In the genomic region with DNA sequence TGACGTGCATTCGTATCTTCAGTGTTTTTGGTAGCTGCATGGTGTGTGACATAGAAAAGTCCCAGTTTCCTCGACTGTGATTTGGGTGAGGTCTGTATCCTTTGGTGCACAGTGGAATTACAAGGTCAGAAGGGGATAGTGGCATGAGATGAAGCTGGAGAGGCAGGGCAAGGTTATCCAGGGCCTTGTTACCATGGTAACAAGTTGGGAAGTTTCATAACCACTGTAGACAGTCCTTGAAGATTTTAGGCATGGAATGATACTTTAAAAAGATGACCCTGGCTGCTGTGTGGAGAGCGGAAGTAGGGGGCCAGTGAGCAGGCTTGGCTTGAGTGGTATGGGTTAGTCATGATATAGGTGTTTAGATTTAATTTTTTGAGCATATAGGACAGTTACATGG, we compare ENCODE assay signal across 14 cellular contexts. TPM values are rescaled to one million over a fixed set of nuclear protein-coding genes. Genes with fewer than 3 reads are reported as not detected.
DNase-seq lines count a peak whose midpoint lies in the region; ATAC-seq and TF ChIP-seq lines count a peak whose summit lies in the region.
"Had no signal": no experiment of that assay in that cellular context is flagged by ENCODE, and none has a peak within 500 bp of the region (broad histone marks: within the 10 kb centered on the region; RNA-seq: fewer than 3 reads in every experiment).

No MANE protein-coding gene starts in this region.

- no TSS peak for BruUV-seq in PC-3 (replicated peaks; lab: Mats Ljungman, UMichigan)

- peaks cover 27% of the 10 kb centered on the region; the same call in 1 of the 2 replicates for H4K20me1 ChIP-seq in PC-3 (ENCODE audit: low read length)

- H3K4me3 ChIP-seq in ovary (no peak overlapping the region), PC-3 (ENCODE audit: low read length) (no peak overlapping the region)
- H3K4me3 ChIP-seq: uterus had no signal

- no peaks in the 10 kb centered on the region for H3F3A ChIP-seq in PC-3 (ENCODE audit: low read length, unreplicated experiment)

- H3K4me1 ChIP-seq in ovary (ENCODE audit: insufficient read depth) = peaks cover 28% of the 10 kb centered on the region
- peaks cover 5% of the 10 kb centered on the region for H3K4me1 ChIP-seq in PC-3 (ENCODE audit: insufficient read depth, low read length)

- POLR2A ChIA-PET in activated CD4-positive, alpha-beta memory T cell treated with anti-CD3 and anti-CD28 coated beads, Interleukin-2, amount 10 ng/mL, durations not matched to agents 7 days and 5 days (lab: Charles Lee) = interaction anchor here (4.1 kb wide), 1 partner anchor 11 kb away, joined by 33 read pairs; the partner anchor contains the start of gene EHMT1
- POLR2A ChIA-PET in activated CD4-positive, alpha-beta memory T cell treated with anti-CD3 and anti-CD28 coated beads for 36 hours (lab: Charles Lee) = no interaction called here
- POLR2A ChIA-PET in activated B cell treated with CpG ODN at 0.5 μM for 24 hours (lab: Charles Lee) = interaction anchor here (4.2 kb wide), 1 partner anchor 11 kb away, joined by 30 read pairs; the partner anchor contains the start of gene EHMT1
- POLR2A ChIA-PET in PC-3 (lab: Charles Lee; ENCODE audit: unreplicated experiment) = no interaction called here

- no peak for TF ChIP-seq CTCF in activated B cell treated with CpG ODN at 0.5 μM for 24 hours (IDR thresholded peaks at IDR 0.05)
- no peak for TF ChIP-seq CTCF in ovary (IDR thresholded peaks at IDR 0.05)
- no peak for TF ChIP-seq CTCF in PC-3 (conservative IDR thresholded peaks at IDR 0.05; ENCODE audit: low read depth, low read length)

- TF ChIP-seq POLR2A in ovary (IDR thresholded peaks at IDR 0.05) = no peak

- H3K36me3 ChIP-seq in ovary = no peaks in the 10 kb centered on the region
- no peaks in the 10 kb centered on the region for H3K36me3 ChIP-seq in PC-3 (ENCODE audit: low read depth, low read length)
- H3K36me3 ChIP-seq: uterus had no signal

- ATAC-seq in activated B cell treated with CpG ODN at 0.5 μM for 24 hours (ENCODE audit: low read depth) = no peak
- ATAC-seq in stimulated activated effector memory CD8-positive, alpha-beta T cell treated with anti-CD3 and anti-CD28 coated beads, Interleukin-12 subunit alpha, Interleukin-12 subunit beta, amount 100 ng/mL, for 72 hours = no peak
- no peak for ATAC-seq in PC-3

- intact Hi-C loops in activated CD4-positive, alpha-beta memory T cell treated with anti-CD3 and anti-CD28 coated beads for 36 hours (cut with micrococcal nuclease) = no loop called here
- intact Hi-C loops in activated B cell treated with CpG ODN at 0.5 μM for 24 hours (cut with micrococcal nuclease) = no loop called here
- intact Hi-C loops in ovary (cut with DNase I) = no loop called here
- intact Hi-C loops in PC-3 (cut with micrococcal nuclease) = no loop called here

- peaks cover 51% of the 10 kb centered on the region for H3K4me1 Mint-ChIP-seq in activated CD4-positive, alpha-beta memory T cell treated with anti-CD3 and anti-CD28 coated beads, Interleukin-2, amount 10 ng/mL, durations not matched to agents 7 days and 5 days
- H3K4me1 Mint-ChIP-seq in activated CD4-positive, alpha-beta memory T cell treated with anti-CD3 and anti-CD28 coated beads for 36 hours (ENCODE audit: low read depth) = peaks cover 55% of the 10 kb centered on the region
- peaks cover 59% of the 10 kb centered on the region for H3K4me1 Mint-ChIP-seq in activated B cell treated with CpG ODN at 0.5 μM for 24 hours
- peaks cover 62% of the 10 kb centered on the region for H3K4me1 Mint-ChIP-seq in stimulated activated effector memory CD8-positive, alpha-beta T cell treated with anti-CD3 and anti-CD28 coated beads, Interleukin-12 subunit alpha, Interleukin-12 subunit beta, amount 100 ng/mL, for 72 hours

- H3K36me3 Mint-ChIP-seq in activated CD4-positive, alpha-beta memory T cell treated with anti-CD3 and anti-CD28 coated beads, Interleukin-2, amount 10 ng/mL, durations not matched to agents 7 days and 5 days (ENCODE audit: low read depth) = peaks cover 10% of the 10 kb centered on the region
- H3K36me3 Mint-ChIP-seq in activated CD4-positive, alpha-beta memory T cell treated with anti-CD3 and anti-CD28 coated beads for 36 hours = peaks cover 4% of the 10 kb centered on the region
- H3K36me3 Mint-ChIP-seq in activated B cell treated with CpG ODN at 0.5 μM for 24 hours (ENCODE audit: low read depth) = peaks cover 11% of the 10 kb centered on the region
- peaks cover 24% of the 10 kb centered on the region for H3K36me3 Mint-ChIP-seq in stimulated activated effector memory CD8-positive, alpha-beta T cell treated with anti-CD3 and anti-CD28 coated beads, Interleukin-12 subunit alpha, Interleukin-12 subunit beta, amount 100 ng/mL, for 72 hours

- H3K79me2 ChIP-seq in PC-3 (ENCODE audit: low read length) = peaks cover 97% of the 10 kb centered on the region

- H3K9me3 ChIP-seq in ovary (no peaks in the 10 kb centered on the region), PC-3 (ENCODE audit: low read length) (no peaks in the 10 kb centered on the region)
- H3K9me3 ChIP-seq: uterus had no signal

- no peak for DNase-seq in activated CD4-positive, alpha-beta memory T cell treated with anti-CD3 and anti-CD28 coated beads, Interleukin-2, amount 10 ng/mL, durations not matched to agents 7 days and 5 days
- no peak for DNase-seq in activated CD4-positive, alpha-beta memory T cell treated with anti-CD3 and anti-CD28 coated beads for 36 hours
- DNase-seq in activated B cell treated with CpG ODN at 0.5 μM for 24 hours (no peak), fibroblast of peridontal ligament (ENCODE audit: extremely low read depth) (peak; percentile 36), ovary (no peak), PC-3 (no peak), T1000 (lab: John Stamatoyannopoulos, UW) (no peak)
- DNase-seq in stimulated activated effector memory CD8-positive, alpha-beta T cell treated with anti-CD3 and anti-CD28 coated beads, Interleukin-12 subunit alpha, Interleukin-12 subunit beta, amount 100 ng/mL, for 72 hours (ENCODE audit: low spot score in 2 of 2) = no peak
- DNase-seq: amygdala; effector CD4-positive, alpha-beta T cell; MM.1S; NCI-H2227 treated with DMSO at 0.1 percent for 48 hours; nephron progenitor cell; uterus had no signal

- WGBS in ovary, 3 donors = 11 to 46% (median 19%) methylated on average over 4 of the region's 4 CpGs

- CTCF ChIA-PET in activated CD4-positive, alpha-beta memory T cell treated with anti-CD3 and anti-CD28 coated beads, Interleukin-2, amount 10 ng/mL, durations not matched to agents 7 days and 5 days (lab: Charles Lee) = no interaction called here
- CTCF ChIA-PET in activated CD4-positive, alpha-beta memory T cell treated with anti-CD3 and anti-CD28 coated beads for 36 hours (lab: Charles Lee) = no interaction called here
- CTCF ChIA-PET in activated B cell treated with CpG ODN at 0.5 μM for 24 hours (lab: Charles Lee) (no interaction called here), PC-3 (lab: Charles Lee) (no interaction called here)

- no peak overlapping the region for H2AFZ ChIP-seq in PC-3 (ENCODE audit: low read length)

- H3K9me2 ChIP-seq in PC-3 (replicated peaks; ENCODE audit: low read length) = no peaks in the 10 kb centered on the region

- no peaks in the 10 kb centered on the region for H3K27me3 ChIP-seq in ovary
- no peaks in the 10 kb centered on the region for H3K27me3 ChIP-seq in PC-3 (ENCODE audit: low read length)
- H3K27me3 ChIP-seq: uterus had no signal

- H3K27ac ChIP-seq in ovary = peak overlapping the region in 1 of 2 donors; percentile 34
- H3K27ac ChIP-seq in PC-3 (ENCODE audit: low read length) = no peak overlapping the region
- H3K27ac ChIP-seq: uterus had no signal

- H3K4me2 ChIP-seq in PC-3 (ENCODE audit: low read length) = no peak overlapping the region

- no peak overlapping the region for H3K4me3 Mint-ChIP-seq in activated CD4-positive, alpha-beta memory T cell treated with anti-CD3 and anti-CD28 coated beads, Interleukin-2, amount 10 ng/mL, durations not matched to agents 7 days and 5 days
- H3K4me3 Mint-ChIP-seq in activated CD4-positive, alpha-beta memory T cell treated with anti-CD3 and anti-CD28 coated beads for 36 hours = no peak overlapping the region
- peak overlapping the region; percentile 9 for H3K4me3 Mint-ChIP-seq in activated B cell treated with CpG ODN at 0.5 μM for 24 hours
- peak overlapping the region; percentile 0 for H3K4me3 Mint-ChIP-seq in stimulated activated effector memory CD8-positive, alpha-beta T cell treated with anti-CD3 and anti-CD28 coated beads, Interleukin-12 subunit alpha, Interleukin-12 subunit beta, amount 100 ng/mL, for 72 hours
- H3K4me3 Mint-ChIP-seq: nephron progenitor cell had no signal

- TF ChIP-seq EP300 in ovary (IDR thresholded peaks at IDR 0.05) = no peak

- H3K27me3 Mint-ChIP-seq in activated CD4-positive, alpha-beta memory T cell treated with anti-CD3 and anti-CD28 coated beads, Interleukin-2, amount 10 ng/mL, durations not matched to agents 7 days and 5 days = no peaks in the 10 kb centered on the region
- no peaks in the 10 kb centered on the region for H3K27me3 Mint-ChIP-seq in activated CD4-positive, alpha-beta memory T cell treated with anti-CD3 and anti-CD28 coated beads for 36 hours
- H3K27me3 Mint-ChIP-seq in activated B cell treated with CpG ODN at 0.5 μM for 24 hours = no peaks in the 10 kb centered on the region

- no peaks in the 10 kb centered on the region for H3K9me3 Mint-ChIP-seq in activated CD4-positive, alpha-beta memory T cell treated with anti-CD3 and anti-CD28 coated beads, Interleukin-2, amount 10 ng/mL, durations not matched to agents 7 days and 5 days
- no peaks in the 10 kb centered on the region for H3K9me3 Mint-ChIP-seq in activated CD4-positive, alpha-beta memory T cell treated with anti-CD3 and anti-CD28 coated beads for 36 hours
- no peaks in the 10 kb centered on the region for H3K9me3 Mint-ChIP-seq in activated B cell treated with CpG ODN at 0.5 μM for 24 hours
- no peaks in the 10 kb centered on the region for H3K9me3 Mint-ChIP-seq in stimulated activated effector memory CD8-positive, alpha-beta T cell treated with anti-CD3 and anti-CD28 coated beads, Interleukin-12 subunit alpha, Interleukin-12 subunit beta, amount 100 ng/mL, for 72 hours

- no peak overlapping the region for H3K9ac ChIP-seq in PC-3 (ENCODE audit: low read length)

- peak overlapping the region; percentile 1 for H3K27ac Mint-ChIP-seq in activated CD4-positive, alpha-beta memory T cell treated with anti-CD3 and anti-CD28 coated beads, Interleukin-2, amount 10 ng/mL, durations not matched to agents 7 days and 5 days
- no peak overlapping the region for H3K27ac Mint-ChIP-seq in activated CD4-positive, alpha-beta memory T cell treated with anti-CD3 and anti-CD28 coated beads for 36 hours
- peak overlapping the region; percentile 37 for H3K27ac Mint-ChIP-seq in activated B cell treated with CpG ODN at 0.5 μM for 24 hours
- peak overlapping the region; percentile 16 for H3K27ac Mint-ChIP-seq in stimulated activated effector memory CD8-positive, alpha-beta T cell treated with anti-CD3 and anti-CD28 coated beads, Interleukin-12 subunit alpha, Interleukin-12 subunit beta, amount 100 ng/mL, for 72 hours

RNA-seq across cellular contexts. Expression of gene EHMT1, which starts 11.9 kb away (rescaled TPM):
- 10 to 100 TPM; 87.1 to 91.4 TPM for total RNA-seq in activated CD4-positive, alpha-beta memory T cell treated with anti-CD3 and anti-CD28 coated beads, Interleukin-2, amount 10 ng/mL, durations not matched to agents 7 days and 5 days
- 10 to 100 TPM; 66.0 to 70.8 TPM for total RNA-seq in activated CD4-positive, alpha-beta memory T cell treated with anti-CD3 and anti-CD28 coated beads for 36 hours
- 157 and 163 TPM in 2 replicates for total RNA-seq in activated B cell treated with CpG ODN at 0.5 μM for 24 hours
- 10 to 100 TPM; 44.9 to 98.5 (median 78.6) TPM for total RNA-seq in ovary
- polyA plus RNA-seq in ovary = 10 to 100 TPM; 40.8 to 44.7 TPM
- total RNA-seq in PC-3 (2014; rRNA removed) = 42.8 and 76.3 TPM in 2 replicates

RNA-seq across cellular contexts. Expression of gene ARRDC1, which starts 25.2 kb away (rescaled TPM):
- total RNA-seq in activated CD4-positive, alpha-beta memory T cell treated with anti-CD3 and anti-CD28 coated beads, Interleukin-2, amount 10 ng/mL, durations not matched to agents 7 days and 5 days = 10 to 100 TPM; 49.8 to 55.9 TPM
- 10 to 100 TPM; 38.2 to 40.5 TPM for total RNA-seq in activated CD4-positive, alpha-beta memory T cell treated with anti-CD3 and anti-CD28 coated beads for 36 hours
- 56.9 and 58.3 TPM in 2 replicates for total RNA-seq in activated B cell treated with CpG ODN at 0.5 μM for 24 hours
- total RNA-seq in ovary = 10 to 100 TPM; 11.1 to 46.2 (median 13.8) TPM
- polyA plus RNA-seq in ovary = 10 to 100 TPM in 1 of 2 donors, 1 to 10 TPM in 1; 5.2 to 20.6 TPM
- total RNA-seq in PC-3 (2014; rRNA removed) = 77.5 and 78.0 TPM in 2 replicates

RNA-seq across cellular contexts. Expression of gene ZMYND19, which starts 40.4 kb away (rescaled TPM):
- 10 to 100 TPM; 24.0 to 25.4 TPM for total RNA-seq in activated CD4-positive, alpha-beta memory T cell treated with anti-CD3 and anti-CD28 coated beads, Interleukin-2, amount 10 ng/mL, durations not matched to agents 7 days and 5 days
- total RNA-seq in activated CD4-positive, alpha-beta memory T cell treated with anti-CD3 and anti-CD28 coated beads for 36 hours = 10 to 100 TPM; 39.7 to 42.6 TPM
- total RNA-seq in activated B cell treated with CpG ODN at 0.5 μM for 24 hours (21.9 and 25.1 TPM in 2 replicates), ovary (10 to 100 TPM; 10.3 to 22.9 (median 16.5) TPM), PC-3 (2014; rRNA removed) (39.5 and 42.6 TPM in 2 replicates)
- polyA plus RNA-seq in ovary = 10 to 100 TPM in 1 of 2 donors, 1 to 10 TPM in 1; 5.1 to 13.6 TPM

RNA-seq across cellular contexts. Expression of gene DPH7, which starts 52.0 kb away (rescaled TPM):
- 10 to 100 TPM; 31.9 to 34.2 TPM for total RNA-seq in activated CD4-positive, alpha-beta memory T cell treated with anti-CD3 and anti-CD28 coated beads, Interleukin-2, amount 10 ng/mL, durations not matched to agents 7 days and 5 days
- total RNA-seq in activated CD4-positive, alpha-beta memory T cell treated with anti-CD3 and anti-CD28 coated beads for 36 hours = 10 to 100 TPM; 26.6 to 30.3 TPM
- total RNA-seq in activated B cell treated with CpG ODN at 0.5 μM for 24 hours (39.4 and 43.0 TPM in 2 replicates), ovary (10 to 100 TPM; 29.7 to 37.7 (median 33.0) TPM), PC-3 (2014; rRNA removed) (35.1 and 40.9 TPM in 2 replicates)
- 10 to 100 TPM; 15.4 to 38.2 TPM for polyA plus RNA-seq in ovary

Comparison
In these comparisons a context has a peak if more than half of its experiments do, and no peak if none do; other contexts are left out.
1. POLR2A ChIA-PET loops: an anchor here in activated CD4-positive, alpha-beta memory T cell treated with anti-CD3 and anti-CD28 coated beads, Interleukin-2, amount 10 ng/mL, durations not matched to agents 7 days and 5 days (4.1 kb wide) and activated B cell treated with CpG ODN at 0.5 μM for 24 hours (4.2 kb wide); none called in activated CD4-positive, alpha-beta memory T cell treated with anti-CD3 and anti-CD28 coated beads for 36 hours and PC-3.
2. H3K4me3 Mint-ChIP-seq: peak in activated B cell treated with CpG ODN at 0.5 μM for 24 hours (single experiment) and stimulated activated effector memory CD8-positive, alpha-beta T cell treated with anti-CD3 and anti-CD28 coated beads, Interleukin-12 subunit alpha, Interleukin-12 subunit beta, amount 100 ng/mL, for 72 hours (single experiment); none in activated CD4-positive, alpha-beta memory T cell treated with anti-CD3 and anti-CD28 coated beads, Interleukin-2, amount 10 ng/mL, durations not matched to agents 7 days and 5 days (single experiment) and activated CD4-positive, alpha-beta memory T cell treated with anti-CD3 and anti-CD28 coated beads for 36 hours (single experiment).